In genomic region chr17:52477824-52478614, GRCh38 we compare ENCODE assay signal across 28 cellular contexts.
DNase-seq lines count a peak whose midpoint lies in the region; ATAC-seq, FAIRE-seq and TF ChIP-seq lines count a peak whose summit lies in the region.
"Had no signal": no experiment of that assay in that cellular context is flagged by ENCODE, and none has a peak within 500 bp of the region (broad histone marks: within the 10 kb centered on the region; RNA-seq: fewer than 3 reads in every experiment).

No MANE protein-coding gene starts in this region.

- H3K4me1 Mint-ChIP-seq in GM23338: no peaks in the 10 kb centered on the region
- H3K4me1 Mint-ChIP-seq in activated T-helper 2 cell treated with anti-CD3 and anti-CD28 coated beads, Interferon-gamma antibody, Interleukin-2, Interleukin-4, amounts not matched to agents 10 μg/mL and 5 μg/mL and 100 μg/mL, durations not matched to agents 14 hours and 24 hours and 36 hours (ENCODE audit: low read depth): no peaks in the 10 kb centered on the region
- H3K4me1 Mint-ChIP-seq: CD14-positive monocyte; CD4-positive, alpha-beta memory T cell; CD4-positive, CD25-positive, alpha-beta regulatory T cell; CD8-positive, alpha-beta memory T cell had no signal

- H3K27me3 ChIP-seq in GM23338 (ENCODE audit: insufficient read depth) (no peaks in the 10 kb centered on the region), small intestine (ENCODE audit: control insufficient read depth in 2 of 2, insufficient read depth in 2 of 2, low read length in 2 of 2) (no peaks in the 10 kb centered on the region)
- H3K27me3 ChIP-seq: BE2C, BLaER1 had no signal

- no peak overlapping the region for H2AFZ ChIP-seq in GM23338

- no peak for TF ChIP-seq CTCF in GM23338 (conservative IDR thresholded peaks at IDR 0.05; ENCODE audit: low read depth in 2 of 2)

- H3K4me1 ChIP-seq in GM23338 (ENCODE audit: insufficient read depth) (no peaks in the 10 kb centered on the region), small intestine (ENCODE audit: control insufficient read depth in 2 of 2, insufficient read depth in 1 of 2, low read depth in 1 of 2, low read length in 1 of 2) (no peaks in the 10 kb centered on the region)
- H3K4me1 ChIP-seq: BE2C, BLaER1 had no signal

- WGBS in small intestine, 3 donors: 55 to 74% (median 57%) methylated on average over 9 of the region's 9 CpGs

- H3K27ac Mint-ChIP-seq in GM23338: no peak overlapping the region
- H3K27ac Mint-ChIP-seq in activated T-helper 2 cell treated with anti-CD3 and anti-CD28 coated beads, Interferon-gamma antibody, Interleukin-2, Interleukin-4, amounts not matched to agents 10 μg/mL and 5 μg/mL and 100 μg/mL, durations not matched to agents 14 hours and 24 hours and 36 hours: no peak overlapping the region
- H3K27ac Mint-ChIP-seq: CD14-positive monocyte; CD4-positive, CD25-positive, alpha-beta regulatory T cell; CD8-positive, alpha-beta memory T cell had no signal

- intact Hi-C loops in left colon (cut with DNase I, micrococcal nuclease): no loop called here
- intact Hi-C loops in activated T-helper 2 cell treated with anti-CD3 and anti-CD28 coated beads, Interferon-gamma antibody, Interleukin-2, Interleukin-4, amounts not matched to agents 10 μg/mL and 5 μg/mL and 100 μg/mL, durations not matched to agents 14 hours and 24 hours and 36 hours (cut with micrococcal nuclease): no loop called here

- no peak overlapping the region for H3K4me3 ChIP-seq in GM23338
- no peak overlapping the region for H3K4me3 ChIP-seq in small intestine (ENCODE audit: low read depth in 1 of 2, low read length in 2 of 2)
- H3K4me3 ChIP-seq: BLaER1, GM12878 had no signal

- no peaks in the 10 kb centered on the region for H3K79me2 ChIP-seq in GM23338 (replicated peaks; ENCODE audit: insufficient read depth)

- no peaks in the 10 kb centered on the region for H3K9me2 ChIP-seq in GM23338 (ENCODE audit: insufficient read depth)

- H3K4me3 Mint-ChIP-seq in GM23338: no peak overlapping the region
- no peak overlapping the region for H3K4me3 Mint-ChIP-seq in activated T-helper 2 cell treated with anti-CD3 and anti-CD28 coated beads, Interferon-gamma antibody, Interleukin-2, Interleukin-4, amounts not matched to agents 10 μg/mL and 5 μg/mL and 100 μg/mL, durations not matched to agents 14 hours and 24 hours and 36 hours (ENCODE audit: low read depth)
- H3K4me3 Mint-ChIP-seq: CD14-positive monocyte; CD4-positive, alpha-beta memory T cell; CD4-positive, CD25-positive, alpha-beta regulatory T cell; CD8-positive, alpha-beta memory T cell had no signal

- H3K9me3 Mint-ChIP-seq in GM23338: peaks cover 6% of the 10 kb centered on the region; the same call in 2 of the 3 replicates
- peaks cover 2% of the 10 kb centered on the region for H3K9me3 Mint-ChIP-seq in activated T-helper 2 cell treated with anti-CD3 and anti-CD28 coated beads, Interferon-gamma antibody, Interleukin-2, Interleukin-4, amounts not matched to agents 10 μg/mL and 5 μg/mL and 100 μg/mL, durations not matched to agents 14 hours and 24 hours and 36 hours

- H3K4me2 ChIP-seq in GM23338: no peak overlapping the region
- H3K4me2 ChIP-seq: BLaER1 had no signal

- H3F3A ChIP-seq in GM23338 (replicated peaks; ENCODE audit: low read depth): no peaks in the 10 kb centered on the region

- no peaks in the 10 kb centered on the region for H3K36me3 ChIP-seq in GM23338 (ENCODE audit: insufficient read depth)
- H3K36me3 ChIP-seq in small intestine (ENCODE audit: control insufficient read depth in 2 of 2, insufficient read depth in 2 of 2, low read length in 2 of 2): no peaks in the 10 kb centered on the region
- H3K36me3 ChIP-seq: BE2C, BLaER1 had no signal

- H3K27ac ChIP-seq in GM23338 (ENCODE audit: low read depth) (no peak overlapping the region), small intestine (ENCODE audit: low read depth in 1 of 2, low read length in 1 of 2) (no peak overlapping the region)
- H3K27ac ChIP-seq: BLaER1 had no signal

- no peaks in the 10 kb centered on the region for H3K36me3 Mint-ChIP-seq in GM23338 (ENCODE audit: low read depth)
- no peaks in the 10 kb centered on the region for H3K36me3 Mint-ChIP-seq in activated T-helper 2 cell treated with anti-CD3 and anti-CD28 coated beads, Interferon-gamma antibody, Interleukin-2, Interleukin-4, amounts not matched to agents 10 μg/mL and 5 μg/mL and 100 μg/mL, durations not matched to agents 14 hours and 24 hours and 36 hours (ENCODE audit: low read depth)
- H3K36me3 Mint-ChIP-seq: CD14-positive monocyte; CD4-positive, alpha-beta memory T cell; CD4-positive, CD25-positive, alpha-beta regulatory T cell; CD8-positive, alpha-beta memory T cell had no signal

- DNase-seq in GM23338 (ENCODE audit: low spot score) (peak; percentile 9), NCI-H69 (lab: John Stamatoyannopoulos, UW) (peak; percentile 13), left colon (peak; percentile 14 to 23), small intestine (peak; percentile 17), HCEC 1CT (no peak), dedifferentiated amniotic fluid mesenchymal stem cell (ENCODE audit: extremely low spot score) (no peak), hypothalamus (lab: John Stamatoyannopoulos, UW) (no peak)
- no peak for DNase-seq in activated T-helper 2 cell treated with anti-CD3 and anti-CD28 coated beads, Interferon-gamma antibody, Interleukin-2, Interleukin-4, amounts not matched to agents 10 μg/mL and 5 μg/mL and 100 μg/mL, durations not matched to agents 14 hours and 24 hours and 36 hours (ENCODE audit: low spot score)
- DNase-seq: 8988T; ACHN; BE2C; C1 segment of cervical spinal cord; CD4-positive, alpha-beta memory T cell; CD4-positive, CD25-positive, alpha-beta regulatory T cell; CD8-positive, alpha-beta memory T cell; COR-L47; DMS153; DMS53; DMS79; DND-41; EL; GDM1 had no signal

- no peak for ATAC-seq in GM23338
- peak; percentile 81 for ATAC-seq in left colon
- ATAC-seq: GM12878 had no signal

- no peak for FAIRE-seq in small intestine (lab: Jason Lieb, UNC)
- FAIRE-seq: A204.1, GM12878, GM12892, GM18507 had no signal

- H3K9me3 ChIP-seq in small intestine (ENCODE audit: control insufficient read depth, low read depth): no peaks in the 10 kb centered on the region
- H3K9me3 ChIP-seq: BE2C, BLaER1 had no signal

- no peaks in the 10 kb centered on the region for H3K27me3 Mint-ChIP-seq in GM23338 (ENCODE audit: insufficient read depth, low read depth, poor library complexity)
- H3K27me3 Mint-ChIP-seq in activated T-helper 2 cell treated with anti-CD3 and anti-CD28 coated beads, Interferon-gamma antibody, Interleukin-2, Interleukin-4, amounts not matched to agents 10 μg/mL and 5 μg/mL and 100 μg/mL, durations not matched to agents 14 hours and 24 hours and 36 hours (ENCODE audit: low read depth): no peaks in the 10 kb centered on the region
- H3K27me3 Mint-ChIP-seq: CD4-positive, alpha-beta memory T cell; CD4-positive, CD25-positive, alpha-beta regulatory T cell; CD8-positive, alpha-beta memory T cell had no signal

- no peaks in the 10 kb centered on the region for H4K20me1 ChIP-seq in GM23338 (replicated peaks; ENCODE audit: insufficient read depth)
- H4K20me1 ChIP-seq: BLaER1 had no signal

TF ChIP-seq in GM23338, 12 proteins besides CTCF, POLR2A, EP300 and RAD21:
- no peak for TF ChIP-seq ZNF114 (CRISPR knock-in tag; IDR thresholded peaks at IDR 0.05)

Comparison
In these comparisons a context has a peak if more than half of its experiments do, and no peak if none do; other contexts are left out.
1. DNase-seq: peak in GM23338 (single experiment), NCI-H69 (single experiment), left colon (2 of 2) and small intestine (single experiment); none in activated T-helper 2 cell treated with anti-CD3 and anti-CD28 coated beads, Interferon-gamma antibody, Interleukin-2, Interleukin-4, amounts not matched to agents 10 μg/mL and 5 μg/mL and 100 μg/mL, durations not matched to agents 14 hours and 24 hours and 36 hours (single experiment), HCEC 1CT (single experiment), dedifferentiated amniotic fluid mesenchymal stem cell (single experiment) and hypothalamus (0 of 51).